39 cellular contexts compared by ENCODE assay signal in the genomic region with DNA sequence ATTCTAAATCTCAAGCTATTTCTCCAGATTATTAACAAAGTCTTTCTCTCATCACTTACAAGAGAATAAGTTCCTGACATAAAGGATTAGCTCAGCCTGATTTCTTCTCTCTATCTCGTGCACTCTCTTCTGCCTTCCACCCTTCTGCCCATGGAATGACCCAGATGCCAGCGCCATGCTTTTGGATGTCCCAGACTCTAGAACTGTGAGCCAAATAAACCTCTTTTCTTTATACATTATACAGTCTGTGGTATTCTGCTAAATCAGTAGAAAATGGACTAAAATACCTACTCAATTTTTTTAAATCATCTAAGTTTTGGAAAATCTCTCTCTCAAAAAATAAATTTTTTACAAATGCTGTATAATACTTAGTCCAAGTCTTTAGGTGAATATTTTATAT.
"Had no signal": no experiment of that assay in that cellular context is flagged by ENCODE, and none has a peak within 500 bp of the region (broad histone marks: within the 10 kb centered on the region; RNA-seq: fewer than 3 reads in every experiment).

No MANE protein-coding gene starts in this region.

- H3K4me3 ChIP-seq: adrenal gland, ascending aorta, body of pancreas, breast epithelium, cardiac muscle cell had no signal

- ATAC-seq: activated naive CD4-positive, alpha-beta T cell treated with anti-CD3 and anti-CD28 coated beads, Interleukin-2, amount 50 U/mL, for 72 hours; activated naive CD8-positive, alpha-beta T cell treated with anti-CD3 and anti-CD28 coated beads, Interleukin-2, amount 50 U/mL, for 24 hours; activated T-cell treated with anti-CD3 and anti-CD28 coated beads, Interleukin-2, amount 50 U/mL, for 4 hours; activated T-helper 17 cell treated with anti-CD3 and anti-CD28 coated beads, Interleukin-2, amount 50 U/mL, for 72 hours; body of pancreas had no signal

- H3K4me1 ChIP-seq: ascending aorta, body of pancreas, breast epithelium had no signal

- H3K27ac Mint-ChIP-seq: activated naive CD4-positive, alpha-beta T cell treated with anti-CD3 and anti-CD28 coated beads for 36 hours; activated naive CD4-positive, alpha-beta T cell treated with anti-CD3 and anti-CD28 coated beads, Interleukin-2, amount 10 ng/mL, durations not matched to agents 7 days and 5 days; activated naive CD4-positive, alpha-beta T cell treated with anti-CD3 and anti-CD28 coated beads, Interleukin-2, amount 50 U/mL, for 24 hours; activated naive CD4-positive, alpha-beta T cell treated with anti-CD3 and anti-CD28 coated beads, Interleukin-2, amount 50 U/mL, for 72 hours; activated naive CD8-positive, alpha-beta T cell; activated naive CD8-positive, alpha-beta T cell treated with anti-CD3 and anti-CD28 coated beads for 36 hours; activated naive CD8-positive, alpha-beta T cell treated with anti-CD3 and anti-CD28 coated beads, Interleukin-2, amount 10 ng/mL, durations not matched to agents 7 days and 5 days; activated naive CD8-positive, alpha-beta T cell treated with anti-CD3 and anti-CD28 coated beads, Interleukin-2, amount 50 U/mL, for 24 hours; activated T-cell treated with anti-CD3 and anti-CD28 coated beads, Interleukin-2, amount 50 U/mL, for 24 hours; activated T-helper 1 cell treated with anti-CD3 and anti-CD28 coated beads, Interleukin-12 subunit alpha, Interleukin-12 subunit beta, Interleukin-2, Interleukin-4 antibody, amounts not matched to agents 30 ng/mL and 10 ng/mL and 1 ng/mL, durations not matched to agents 14 hours and 24 hours and 36 hours; activated T-helper 17 cell treated with anti-CD3 and anti-CD28 coated beads, Interleukin-2, amount 50 U/mL, for 72 hours; activated T-helper 2 cell treated with anti-CD3 and anti-CD28 coated beads, Interferon-gamma antibody, Interleukin-2, Interleukin-4, amounts not matched to agents 10 μg/mL and 5 μg/mL and 100 μg/mL, durations not matched to agents 14 hours and 24 hours and 36 hours; brain had no signal

- H3K36me3 Mint-ChIP-seq: activated naive CD4-positive, alpha-beta T cell treated with anti-CD3 and anti-CD28 coated beads, Interleukin-2, amount 10 ng/mL, durations not matched to agents 7 days and 5 days; activated naive CD4-positive, alpha-beta T cell treated with anti-CD3 and anti-CD28 coated beads, Interleukin-2, amount 50 U/mL, for 72 hours; activated naive CD8-positive, alpha-beta T cell treated with anti-CD3 and anti-CD28 coated beads, Interleukin-2, amount 10 ng/mL, durations not matched to agents 7 days and 5 days had no signal

- H3K27me3 ChIP-seq: adrenal gland, ascending aorta, body of pancreas, brain microvascular endothelial cell, breast epithelium, cardiac muscle cell had no signal

- FAIRE-seq: astrocyte, bronchial epithelial cell had no signal

- H3K36me3 ChIP-seq: adrenal gland, ascending aorta, brain microvascular endothelial cell, breast epithelium, cardiac muscle cell had no signal

- H3K9me3 ChIP-seq: adrenal gland, ascending aorta, body of pancreas, breast epithelium had no signal

- H3K4me3 Mint-ChIP-seq: activated naive CD4-positive, alpha-beta T cell treated with anti-CD3 and anti-CD28 coated beads for 36 hours; activated naive CD4-positive, alpha-beta T cell treated with anti-CD3 and anti-CD28 coated beads, Interleukin-2, amount 10 ng/mL, durations not matched to agents 7 days and 5 days; activated naive CD4-positive, alpha-beta T cell treated with anti-CD3 and anti-CD28 coated beads, Interleukin-2, amount 50 U/mL, for 24 hours; activated naive CD8-positive, alpha-beta T cell; activated naive CD8-positive, alpha-beta T cell treated with anti-CD3 and anti-CD28 coated beads for 36 hours; activated naive CD8-positive, alpha-beta T cell treated with anti-CD3 and anti-CD28 coated beads, Interleukin-2, amount 10 ng/mL, durations not matched to agents 7 days and 5 days; activated naive CD8-positive, alpha-beta T cell treated with anti-CD3 and anti-CD28 coated beads, Interleukin-2, amount 50 U/mL, for 24 hours; activated T-cell treated with anti-CD3 and anti-CD28 coated beads, Interleukin-2, amount 50 U/mL, for 24 hours; activated T-cell treated with anti-CD3 and anti-CD28 coated beads, Interleukin-2, amount 50 U/mL, for 4 hours; activated T-helper 1 cell treated with anti-CD3 and anti-CD28 coated beads, Interleukin-12 subunit alpha, Interleukin-12 subunit beta, Interleukin-2, Interleukin-4 antibody, amounts not matched to agents 30 ng/mL and 10 ng/mL and 1 ng/mL, durations not matched to agents 14 hours and 24 hours and 36 hours; activated T-helper 17 cell treated with anti-CD3 and anti-CD28 coated beads, Interleukin-2, amount 50 U/mL, for 72 hours; brain; central memory CD8-positive, alpha-beta T cell had no signal

- H3K4me1 Mint-ChIP-seq: activated naive CD4-positive, alpha-beta T cell treated with anti-CD3 and anti-CD28 coated beads, Interleukin-2, amount 10 ng/mL, durations not matched to agents 7 days and 5 days; activated naive CD8-positive, alpha-beta T cell treated with anti-CD3 and anti-CD28 coated beads, Interleukin-2, amount 10 ng/mL, durations not matched to agents 7 days and 5 days; central memory CD8-positive, alpha-beta T cell had no signal

- DNase-seq: activated effector memory CD4-positive, alpha-beta T cell treated with anti-CD3 and anti-CD28 coated beads, Interleukin-2, amount 50 U/mL, for 16 hours; activated effector memory CD4-positive, alpha-beta T cell treated with Interleukin-2 at 50 U/mL for 16 hours; activated gamma-delta T cell; activated gamma-delta T cell treated with Interleukin-2 at 50 U/mL for 16 hours; activated naive CD4-positive, alpha-beta T cell; activated naive CD4-positive, alpha-beta T cell treated with anti-CD3 and anti-CD28 coated beads for 36 hours; activated naive CD4-positive, alpha-beta T cell treated with anti-CD3 and anti-CD28 coated beads, Interleukin-2, amount 10 ng/mL, durations not matched to agents 7 days and 5 days; activated naive CD4-positive, alpha-beta T cell treated with anti-CD3 and anti-CD28 coated beads, Interleukin-2, amount 50 U/mL, for 16 hours; activated naive CD4-positive, alpha-beta T cell treated with Interleukin-2 at 50 U/mL for 16 hours; activated naive CD8-positive, alpha-beta T cell treated with anti-CD3 and anti-CD28 coated beads for 36 hours; activated naive CD8-positive, alpha-beta T cell treated with anti-CD3 and anti-CD28 coated beads, Interleukin-2, amount 10 ng/mL, durations not matched to agents 7 days and 5 days; activated naive CD8-positive, alpha-beta T cell treated with anti-CD3 and anti-CD28 coated beads, Interleukin-2, amount 50 U/mL, for 24 hours; activated T-cell treated with anti-CD3 and anti-CD28 coated beads for 4 hours; activated T-cell treated with anti-CD3 and anti-CD28 coated beads, Interleukin-2, amount 50 U/mL, for 1 hour; activated T-cell treated with anti-CD3 and anti-CD28 coated beads, Interleukin-2, amount 50 U/mL, for 24 hours; activated T-cell treated with anti-CD3 and anti-CD28 coated beads, Interleukin-2, amount 50 U/mL, for 4 hours; adrenal gland; amniotic stem cell; amygdala; anterior cingulate cortex; aorta; body of pancreas; brain microvascular endothelial cell; caudate nucleus; central memory CD4-positive, alpha-beta T cell; cerebellar nuclear complex had no signal

- H3K27ac ChIP-seq: adrenal gland, ascending aorta, body of pancreas, brain microvascular endothelial cell, breast epithelium, cardiac muscle cell had no signal

- H3K27me3 Mint-ChIP-seq: activated naive CD4-positive, alpha-beta T cell treated with anti-CD3 and anti-CD28 coated beads, Interleukin-2, amount 10 ng/mL, durations not matched to agents 7 days and 5 days; activated naive CD8-positive, alpha-beta T cell; activated naive CD8-positive, alpha-beta T cell treated with anti-CD3 and anti-CD28 coated beads for 36 hours; activated naive CD8-positive, alpha-beta T cell treated with anti-CD3 and anti-CD28 coated beads, Interleukin-2, amount 10 ng/mL, durations not matched to agents 7 days and 5 days; activated naive CD8-positive, alpha-beta T cell treated with anti-CD3 and anti-CD28 coated beads, Interleukin-2, amount 50 U/mL, for 24 hours; activated T-cell treated with anti-CD3 and anti-CD28 coated beads, Interleukin-2, amount 50 U/mL, for 24 hours; activated T-helper 17 cell treated with anti-CD3 and anti-CD28 coated beads, Interleukin-2, amount 50 U/mL, for 72 hours; brain; central memory CD8-positive, alpha-beta T cell had no signal

- H3K9me3 Mint-ChIP-seq: activated naive CD4-positive, alpha-beta T cell treated with anti-CD3 and anti-CD28 coated beads for 36 hours; activated naive CD4-positive, alpha-beta T cell treated with anti-CD3 and anti-CD28 coated beads, Interleukin-2, amount 10 ng/mL, durations not matched to agents 7 days and 5 days; activated naive CD4-positive, alpha-beta T cell treated with anti-CD3 and anti-CD28 coated beads, Interleukin-2, amount 50 U/mL, for 24 hours; activated naive CD4-positive, alpha-beta T cell treated with anti-CD3 and anti-CD28 coated beads, Interleukin-2, amount 50 U/mL, for 72 hours; activated naive CD8-positive, alpha-beta T cell treated with anti-CD3 and anti-CD28 coated beads, Interleukin-2, amount 10 ng/mL, durations not matched to agents 7 days and 5 days; activated T-cell treated with anti-CD3 and anti-CD28 coated beads, Interleukin-2, amount 50 U/mL, for 24 hours; activated T-cell treated with anti-CD3 and anti-CD28 coated beads, Interleukin-2, amount 50 U/mL, for 4 hours; activated T-helper 1 cell treated with anti-CD3 and anti-CD28 coated beads, Interleukin-12 subunit alpha, Interleukin-12 subunit beta, Interleukin-2, Interleukin-4 antibody, amounts not matched to agents 30 ng/mL and 10 ng/mL and 1 ng/mL, durations not matched to agents 14 hours and 24 hours and 36 hours; activated T-helper 17 cell treated with anti-CD3 and anti-CD28 coated beads, Interleukin-2, amount 50 U/mL, for 72 hours; activated T-helper 2 cell treated with anti-CD3 and anti-CD28 coated beads, Interferon-gamma antibody, Interleukin-2, Interleukin-4, amounts not matched to agents 10 μg/mL and 5 μg/mL and 100 μg/mL, durations not matched to agents 14 hours and 24 hours and 36 hours; central memory CD8-positive, alpha-beta T cell had no signal
